ENCODE assay signal across 7 cellular contexts in the genomic region with DNA sequence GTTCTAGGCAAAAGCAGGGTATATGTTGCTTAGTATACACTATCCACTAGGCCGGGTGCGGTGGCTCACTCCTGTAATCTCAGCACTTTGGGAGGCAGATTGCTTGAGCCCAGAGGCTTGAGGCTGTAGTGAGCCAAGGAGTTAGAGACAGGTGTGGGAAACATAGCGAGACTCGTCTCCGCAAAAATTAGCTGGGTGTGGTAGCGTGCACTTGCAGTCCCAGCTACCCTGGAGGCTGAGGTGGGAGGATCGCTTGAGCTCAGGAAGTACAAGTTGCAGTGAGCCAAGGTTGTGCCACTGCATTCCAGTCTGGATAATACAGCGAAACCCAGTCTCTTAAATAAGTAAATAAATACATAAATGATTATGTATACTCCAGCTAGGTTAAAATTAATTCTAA.
A peak's percentile ranks its signal among the peaks of the same experiment; 100 is the strongest.
DNase-seq lines count a peak whose midpoint lies in the region; ATAC-seq and TF ChIP-seq lines count a peak whose summit lies in the region.
"Not testable (repeated sequence)": the region's sequence is repeated elsewhere in the genome, so short reads cannot be mapped to it uniquely, and the experiment has no call there.

No MANE protein-coding gene starts in this region.

- not testable (repeated sequence) for H3K27me3 Mint-ChIP-seq in activated CD8-positive, alpha-beta memory T cell treated with anti-CD3 and anti-CD28 coated beads, Interleukin-2, amount 10 ng/mL, durations not matched to agents 7 days and 5 days; chondrocyte (ENCODE audit: low read depth); natural killer cell (ENCODE audit: low read depth in 2 of 2)

- not testable (repeated sequence) for TF ChIP-seq POLR2A in Peyer's patch (IDR thresholded peaks at IDR 0.05); spleen (IDR thresholded peaks at IDR 0.05)

- ATAC-seq in activated CD8-positive, alpha-beta memory T cell treated with anti-CD3 and anti-CD28 coated beads, Interleukin-2, amount 10 ng/mL, durations not matched to agents 7 days and 5 days; natural killer cell; upper lobe of right lung: not testable (repeated sequence)

- not testable (repeated sequence) for H3K4me2 ChIP-seq in hepatocyte

- peak in 2 of 3 donors; percentile 12 to 34 for DNase-seq in Peyer's patch
- DNase-seq in activated CD8-positive, alpha-beta memory T cell treated with anti-CD3 and anti-CD28 coated beads, Interleukin-2, amount 10 ng/mL, durations not matched to agents 7 days and 5 days: peak; percentile 40
- DNase-seq in chondrocyte (ENCODE audit: low spot score): peak; percentile 96
- peak; percentile 2 for DNase-seq in hepatocyte (ENCODE audit: low spot score)
- peak; percentile 14 for DNase-seq in natural killer cell
- DNase-seq in spleen: peak; percentile 69
- DNase-seq in upper lobe of right lung: peak; percentile 66

- CTCF ChIA-PET in activated CD8-positive, alpha-beta memory T cell treated with anti-CD3 and anti-CD28 coated beads, Interleukin-2, amount 10 ng/mL, durations not matched to agents 7 days and 5 days (lab: Charles Lee): not testable (repeated sequence)

- not testable (repeated sequence) for H3K27ac ChIP-seq in Peyer's patch, hepatocyte, spleen, upper lobe of right lung

- H3K4me1 Mint-ChIP-seq in activated CD8-positive, alpha-beta memory T cell treated with anti-CD3 and anti-CD28 coated beads, Interleukin-2, amount 10 ng/mL, durations not matched to agents 7 days and 5 days; chondrocyte (ENCODE audit: low read depth); natural killer cell: not testable (repeated sequence)

- H3K27ac Mint-ChIP-seq in activated CD8-positive, alpha-beta memory T cell treated with anti-CD3 and anti-CD28 coated beads, Interleukin-2, amount 10 ng/mL, durations not matched to agents 7 days and 5 days; chondrocyte (ENCODE audit: unreplicated experiment); natural killer cell: not testable (repeated sequence)

- not testable (repeated sequence) for H4K20me1 ChIP-seq in hepatocyte (ENCODE audit: insufficient read depth, poor library complexity, severe bottlenecking)

- 80% methylated on average over 8 of the region's 8 CpGs for WGBS in hepatocyte (ENCODE audit: low lambda C conversion rate, missing lambda C conversion rate)
- 78 to 91% (median 86%) methylated on average over 8 of the region's 8 CpGs for WGBS in spleen, 5 donors

- H3K9me3 Mint-ChIP-seq in activated CD8-positive, alpha-beta memory T cell treated with anti-CD3 and anti-CD28 coated beads, Interleukin-2, amount 10 ng/mL, durations not matched to agents 7 days and 5 days (ENCODE audit: low read depth); natural killer cell: not testable (repeated sequence)
- peaks cover 40% of the 10 kb centered on the region for H3K9me3 Mint-ChIP-seq in chondrocyte (ENCODE audit: low read depth)

- not testable (repeated sequence) for H3K4me1 ChIP-seq in Peyer's patch; hepatocyte (ENCODE audit: insufficient read depth); spleen; upper lobe of right lung

- intact Hi-C loops in natural killer cell (cut with micrococcal nuclease); spleen (cut with DNase I; ENCODE audit: low total_unique reads); upper lobe of right lung (cut with DNase I): not testable (repeated sequence)

- H3K79me2 ChIP-seq in hepatocyte: not testable (repeated sequence)

- not testable (repeated sequence) for H3K27me3 ChIP-seq in Peyer's patch; hepatocyte; spleen (replicated peaks in 1 of 7); upper lobe of right lung

- H3K36me3 Mint-ChIP-seq in activated CD8-positive, alpha-beta memory T cell treated with anti-CD3 and anti-CD28 coated beads, Interleukin-2, amount 10 ng/mL, durations not matched to agents 7 days and 5 days; chondrocyte (ENCODE audit: low read depth); natural killer cell: not testable (repeated sequence)

- not testable (repeated sequence) for H2AFZ ChIP-seq in hepatocyte

- not testable (repeated sequence) for H3K4me3 Mint-ChIP-seq in activated CD8-positive, alpha-beta memory T cell treated with anti-CD3 and anti-CD28 coated beads, Interleukin-2, amount 10 ng/mL, durations not matched to agents 7 days and 5 days; chondrocyte (ENCODE audit: unreplicated experiment); natural killer cell

- not testable (repeated sequence) for H3K9me3 ChIP-seq in Peyer's patch, upper lobe of right lung
- peaks cover 23% of the 10 kb centered on the region for H3K9me3 ChIP-seq in hepatocyte (ENCODE audit: low read depth)
- peaks cover 0 to 32% (median 9%) of the 10 kb centered on the region in 8 donors for H3K9me3 ChIP-seq in spleen

- H3K9me2 ChIP-seq in hepatocyte (replicated peaks; ENCODE audit: insufficient read depth): not testable (repeated sequence)

- TF ChIP-seq CTCF in Peyer's patch (IDR thresholded peaks at IDR 0.05); chondrocyte (IDR thresholded peaks at IDR 0.05); hepatocyte (IDR thresholded peaks at IDR 0.05; ENCODE audit: poor library complexity); natural killer cell (IDR thresholded peaks at IDR 0.05); spleen (IDR thresholded peaks at IDR 0.05 in 8 of 11, conservative IDR thresholded peaks at IDR 0.05 in 3 of 11); upper lobe of right lung (IDR thresholded peaks at IDR 0.05): not testable (repeated sequence)

- H3K4me3 ChIP-seq in Peyer's patch, hepatocyte, spleen, upper lobe of right lung: not testable (repeated sequence)

- H3K36me3 ChIP-seq in Peyer's patch; hepatocyte (replicated peaks; ENCODE audit: insufficient read depth, low read depth); spleen; upper lobe of right lung: not testable (repeated sequence)

Comparison
In these comparisons a context has a peak if more than half of its experiments do, and no peak if none do; other contexts are left out.
1. DNase-seq: peak in every context shown above with its lines; median percentile 96 in chondrocyte; 69 in spleen; 66 in upper lobe of right lung; 40 in activated CD8-positive, alpha-beta memory T cell treated with anti-CD3 and anti-CD28 coated beads, Interleukin-2, amount 10 ng/mL, durations not matched to agents 7 days and 5 days; 23 in Peyer's patch; 14 in natural killer cell; 2 in hepatocyte.